In the genomic region with DNA sequence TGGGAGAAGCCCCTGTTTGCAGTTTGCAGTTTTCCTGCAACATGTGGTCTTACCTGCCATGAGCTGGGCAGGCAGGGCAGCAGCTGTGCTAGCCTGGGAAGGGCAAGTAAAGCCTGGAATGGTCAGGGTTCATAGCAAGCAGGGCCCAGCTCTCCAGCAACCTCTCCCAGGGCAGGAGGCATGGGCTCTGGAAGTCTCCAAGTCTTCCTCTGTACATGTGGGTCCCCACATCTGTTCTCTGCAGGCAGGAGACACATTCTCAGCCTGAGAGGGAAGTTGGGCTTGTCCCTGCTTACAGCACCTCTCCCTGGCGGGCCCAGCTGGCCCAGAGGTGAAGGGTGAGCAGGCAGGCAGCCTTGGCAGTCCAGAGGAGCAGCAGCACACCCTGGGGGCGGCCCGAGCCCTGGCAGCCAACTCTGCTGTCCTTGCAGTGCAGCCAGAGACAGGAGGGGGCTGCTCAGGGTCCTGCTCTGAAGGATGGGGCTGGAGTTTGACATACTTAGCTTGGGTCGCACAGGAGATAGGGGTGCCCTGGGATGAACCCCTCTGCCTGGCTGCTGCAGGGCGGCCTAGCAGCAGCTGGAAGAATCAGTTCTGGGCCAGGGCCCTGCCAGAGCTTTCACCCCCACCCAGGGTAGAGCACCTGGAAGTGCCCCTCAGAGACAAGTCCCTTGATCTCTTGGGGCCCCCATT, we compare ENCODE assay signal across 9 cellular contexts.
DNase-seq lines count a peak whose midpoint lies in the region; ATAC-seq, FAIRE-seq and TF ChIP-seq lines count a peak whose summit lies in the region.
"Had no signal": no experiment of that assay in that cellular context is flagged by ENCODE, and none has a peak within 500 bp of the region (broad histone marks: within the 10 kb centered on the region; RNA-seq: fewer than 3 reads in every experiment).

No MANE protein-coding gene starts in this region.

- DNase-seq in GM03348 (ENCODE audit: low spot score) (peak; percentile 61), MV-4-11 (lab: John Stamatoyannopoulos, UW) (peak; percentile 81), brain microvascular endothelial cell (no peak), left lung (peak in 1 of 2 donors; percentile 87), activated gamma-delta T cell treated with Interleukin-2 at 50 U/mL for 16 hours (no peak), GM12892 (ENCODE audit: insufficient read length) (no peak), GM19238 (ENCODE audit: insufficient read length, low spot score) (no peak)

- ATAC-seq in left lung (peak; percentile 93), HG03354 (IDR thresholded peaks at IDR 0.05; ENCODE audit: poor library complexity, severe bottlenecking, unreplicated experiment) (no peak)

- no peaks in the 10 kb centered on the region for H3K9me3 ChIP-seq in left lung
- H3K9me3 ChIP-seq: thoracic aorta had no signal

- in situ Hi-C loops in brain microvascular endothelial cell (cut with HindIII; ENCODE audit: low pct_ligation_motif_present, low sequenced_read_pairs) = no loop called here

- H3K27ac ChIP-seq in brain microvascular endothelial cell (no peak overlapping the region), left lung (no peak overlapping the region)
- H3K27ac ChIP-seq: thoracic aorta had no signal

- H3K36me3 ChIP-seq in brain microvascular endothelial cell (replicated peaks) (no peaks in the 10 kb centered on the region), left lung (no peaks in the 10 kb centered on the region)
- H3K36me3 ChIP-seq: thoracic aorta had no signal

- H3K27me3 ChIP-seq in brain microvascular endothelial cell (replicated peaks) (no peaks in the 10 kb centered on the region), left lung (peaks cover 0 to 6% of the 10 kb centered on the region in 2 donors)

- intact Hi-C loops in left lung (cut with DNase I) = no loop called here

- no peaks in the 10 kb centered on the region for H3K4me1 ChIP-seq in left lung

- H3K4me3 ChIP-seq in brain microvascular endothelial cell (ENCODE audit: low read depth, low read length) (no peak overlapping the region), left lung (no peak overlapping the region)
- H3K4me3 ChIP-seq: thoracic aorta had no signal

- no peak for TF ChIP-seq POLR2A in GM12892 (IDR thresholded peaks at IDR 0.05; ENCODE audit: low read depth, low read length)

- TF ChIP-seq CTCF in brain microvascular endothelial cell (IDR thresholded peaks at IDR 0.05; ENCODE audit: low read depth, low read length, missing control alignments) = peak; percentile 61
- peak; percentile 16 to 39 for TF ChIP-seq CTCF in left lung (IDR thresholded peaks at IDR 0.05)

- FAIRE-seq in GM12892 (lab: Jason Lieb, UNC) = no peak

Comparison
In these comparisons a context has a peak if more than half of its experiments do, and no peak if none do; other contexts are left out.
1. DNase-seq: peak in GM03348 (single experiment) and MV-4-11 (single experiment); none in brain microvascular endothelial cell (single experiment), activated gamma-delta T cell treated with Interleukin-2 at 50 U/mL for 16 hours (single experiment), GM12892 (single experiment) and GM19238 (single experiment).